In the genomic region with DNA sequence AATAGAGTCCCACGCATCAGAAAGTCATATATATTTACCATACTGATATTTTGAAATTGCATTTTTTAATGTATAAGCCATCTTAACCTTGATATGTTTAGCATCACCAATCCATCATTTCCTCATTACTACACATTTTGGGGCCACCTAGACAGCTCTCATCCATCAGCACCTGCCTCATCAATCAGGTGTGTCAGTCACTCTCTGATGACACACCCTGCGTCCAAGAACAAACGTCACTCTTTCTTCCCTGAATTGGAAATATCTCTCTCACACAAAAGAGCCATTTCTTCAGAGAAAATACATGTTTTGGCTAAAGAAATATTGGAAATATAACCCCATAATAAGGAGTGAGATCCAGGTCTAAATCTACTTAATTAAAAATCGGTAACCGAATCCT, we compare ENCODE assay signal across 24 cellular contexts. TPM values are rescaled to one million over a fixed set of nuclear protein-coding genes. Genes with fewer than 3 reads are reported as not detected.
DNase-seq lines count a peak whose midpoint lies in the region; ATAC-seq, FAIRE-seq and TF ChIP-seq lines count a peak whose summit lies in the region.
"Had no signal": no experiment of that assay in that cellular context is flagged by ENCODE, and none has a peak within 500 bp of the region (broad histone marks: within the 10 kb centered on the region; RNA-seq: fewer than 3 reads in every experiment).

No MANE protein-coding gene starts in this region.

- no peaks in the 10 kb centered on the region for H3K36me3 ChIP-seq in H1 (ENCODE audit: control insufficient read depth in 2 of 4, insufficient read depth in 4 of 4, low read length in 3 of 4)
- H3K36me3 ChIP-seq in neural progenitor cell, result no peaks in the 10 kb centered on the region
- H3K36me3 ChIP-seq: HAP-1 had no signal

- no peaks in the 10 kb centered on the region for H3K27me3 Mint-ChIP-seq in HFFc6 (ENCODE audit: insufficient read depth)
- H3K27me3 Mint-ChIP-seq in neural progenitor cell (ENCODE audit: insufficient read depth, low read depth), result peaks cover 5% of the 10 kb centered on the region
- H3K27me3 Mint-ChIP-seq: activated naive CD8-positive, alpha-beta T cell treated with anti-CD3 and anti-CD28 coated beads, Interleukin-2, amount 50 U/mL, for 24 hours; CD8-positive, alpha-beta memory T cell; stimulated activated memory B cell treated with anti-CD40 and anti-IgM and Interleukin-4, amounts not matched to agents 10 μg/mL and 1 μg/mL and 100 μg/mL, for 72 hours had no signal

- H2BK15ac ChIP-seq in H1 (ENCODE audit: low read length), result no peak overlapping the region

- H3K27ac Mint-ChIP-seq in HFFc6 (peak overlapping the region; percentile 50; the same call in 1 of the 2 replicates), neural progenitor cell (peak overlapping the region; percentile 59)
- H3K27ac Mint-ChIP-seq: activated CD8-positive, alpha-beta memory T cell treated with anti-CD3 and anti-CD28 coated beads, Interleukin-2, amount 10 ng/mL, durations not matched to agents 7 days and 5 days; activated naive CD8-positive, alpha-beta T cell treated with anti-CD3 and anti-CD28 coated beads, Interleukin-2, amount 50 U/mL, for 24 hours; CD8-positive, alpha-beta memory T cell; IgD-negative memory B cell; stimulated activated memory B cell treated with anti-CD40 and anti-IgM and Interleukin-4, amounts not matched to agents 10 μg/mL and 1 μg/mL and 100 μg/mL, for 72 hours; T-helper 1 cell treated with Interleukin-12 subunit alpha and Interleukin-12 subunit beta and Interleukin-4 antibody, amounts not matched to agents 30 μg/mL and 1 μg/mL, for 36 hours had no signal

- no peaks in the 10 kb centered on the region for H3K79me1 ChIP-seq in H1 (ENCODE audit: low read depth, low read length)

- no peak overlapping the region for H2BK120ac ChIP-seq in H1 (replicated peaks; ENCODE audit: low read depth, low read length)

- CTCF ChIA-PET in H1 (lab: Charles Lee; ENCODE audit: partially characterized antibody), result interaction anchor here (0.7 to 3.4 kb wide), 9 partner anchors 13 to 520 kb away, joined by 3 to 9 read pairs (median 3); no protein-coding TSS in a partner anchor

- H3K27me3 ChIP-seq in H1 (replicated peaks in 1 of 4; ENCODE audit: control insufficient read depth in 3 of 4, extremely low read depth in 1 of 4, insufficient read depth in 3 of 4, low read length in 3 of 4) (no peaks in the 10 kb centered on the region), neural progenitor cell (no peaks in the 10 kb centered on the region)

- no peak overlapping the region for H3K18ac ChIP-seq in H1 (ENCODE audit: extremely low read depth, low read length)

- no peak for TF ChIP-seq POLR2A in H1 (IDR thresholded peaks at IDR 0.05; ENCODE audit: control extremely low read depth in 1 of 2, low read depth in 2 of 2, low read length in 2 of 2)

- H3K36me3 Mint-ChIP-seq in HFFc6 (ENCODE audit: low read depth), result no peaks in the 10 kb centered on the region
- no peaks in the 10 kb centered on the region for H3K36me3 Mint-ChIP-seq in neural progenitor cell
- H3K36me3 Mint-ChIP-seq: activated CD8-positive, alpha-beta memory T cell treated with anti-CD3 and anti-CD28 coated beads, Interleukin-2, amount 10 ng/mL, durations not matched to agents 7 days and 5 days; IgD-negative memory B cell; stimulated activated memory B cell treated with anti-CD40 and anti-IgM and Interleukin-4, amounts not matched to agents 10 μg/mL and 1 μg/mL and 100 μg/mL, for 72 hours had no signal

- H4K8ac ChIP-seq in H1 (ENCODE audit: extremely low read depth, insufficient read depth, low read length), result no peak overlapping the region

- no peak overlapping the region for H3K4me3 ChIP-seq in H1 (ENCODE audit: extremely low read depth in 1 of 4, insufficient read depth in 2 of 4, low read depth in 3 of 4, low read length in 4 of 4)
- no peak overlapping the region for H3K4me3 ChIP-seq in neural progenitor cell
- H3K4me3 ChIP-seq: HAP-1 had no signal

- TF ChIP-seq CTCF in HFFc6 (IDR thresholded peaks at IDR 0.05) (no peak), H1 (IDR thresholded peaks at IDR 0.05; ENCODE audit: control extremely low read depth in 1 of 3, insufficient read depth in 1 of 3, low read depth in 1 of 3, low read length in 3 of 3) (no peak), neural progenitor cell (IDR thresholded peaks at IDR 0.05) (no peak)

- peaks cover 0 to 3% (median 0%) of the 10 kb centered on the region in 4 experiments; a peak in 2 of 7 replicates for H3K4me1 ChIP-seq in H1 (replicated peaks in 1 of 4; ENCODE audit: control insufficient read depth in 3 of 4, insufficient read depth in 4 of 4, low read length in 3 of 4)
- H3K4me1 ChIP-seq in neural progenitor cell, result no peaks in the 10 kb centered on the region

- DNase-seq in HFFc6 (no peak), H1 (ENCODE audit: low read depth in 1 of 2, low spot score in 2 of 2) (no peak), neural progenitor cell (ENCODE audit: low spot score) (no peak), NCI-H146 (lab: John Stamatoyannopoulos, UW) (no peak), caudate nucleus (lab: John Stamatoyannopoulos, UW) (no peak)
- DNase-seq in activated naive CD4-positive, alpha-beta T cell treated with Interleukin-2 at 50 U/mL for 16 hours, result no peak
- DNase-seq in effector CD8-positive, alpha-beta T cell (lab: John Stamatoyannopoulos, UW), result no peak
- DNase-seq: activated CD8-positive, alpha-beta memory T cell treated with anti-CD3 and anti-CD28 coated beads, Interleukin-2, amount 10 ng/mL, durations not matched to agents 7 days and 5 days; activated gamma-delta T cell treated with Interleukin-2 at 50 U/mL for 16 hours; activated naive CD8-positive, alpha-beta T cell treated with anti-CD3 and anti-CD28 coated beads, Interleukin-2, amount 50 U/mL, for 24 hours; activated T-cell treated with anti-CD3 and anti-CD28 coated beads, Interleukin-2, amount 50 U/mL, for 48 hours; CD8-positive, alpha-beta memory T cell; DMS 273 treated with DMSO at 0.1 percent for 48 hours; NCI-H1930; NCI-H2171 treated with DMSO at 0.1 percent for 48 hours; NCI-H510A; RPMI8226; trophoblast cell had no signal

- H3K56ac ChIP-seq in H1 (replicated peaks; ENCODE audit: insufficient read length, low read depth, low read length), result no peak overlapping the region

- H2BK12ac ChIP-seq in H1 (ENCODE audit: low read depth, low read length), result no peak overlapping the region

- no peak overlapping the region for H3K4me3 Mint-ChIP-seq in HFFc6
- no peak overlapping the region for H3K4me3 Mint-ChIP-seq in neural progenitor cell
- H3K4me3 Mint-ChIP-seq: activated CD8-positive, alpha-beta memory T cell treated with anti-CD3 and anti-CD28 coated beads, Interleukin-2, amount 10 ng/mL, durations not matched to agents 7 days and 5 days; activated naive CD8-positive, alpha-beta T cell treated with anti-CD3 and anti-CD28 coated beads, Interleukin-2, amount 50 U/mL, for 24 hours; CD8-positive, alpha-beta memory T cell; IgD-negative memory B cell; stimulated activated memory B cell treated with anti-CD40 and anti-IgM and Interleukin-4, amounts not matched to agents 10 μg/mL and 1 μg/mL and 100 μg/mL, for 72 hours; T-helper 1 cell treated with Interleukin-12 subunit alpha and Interleukin-12 subunit beta and Interleukin-4 antibody, amounts not matched to agents 30 μg/mL and 1 μg/mL, for 36 hours had no signal

- no peak for TF ChIP-seq RAD21 in H1 (IDR thresholded peaks at IDR 0.05 in 1 of 2, conservative IDR thresholded peaks at IDR 0.05 in 1 of 2; ENCODE audit: low read depth in 2 of 2, low read length in 2 of 2)

- no peak overlapping the region for H2AK5ac ChIP-seq in H1 (ENCODE audit: low read depth, low read length)

- H3K4me2 ChIP-seq in H1 (ENCODE audit: insufficient read depth in 1 of 2, low read depth in 2 of 2, low read length in 2 of 2) (no peak overlapping the region), neural progenitor cell (no peak overlapping the region)

- H3K4ac ChIP-seq in H1 (replicated peaks; ENCODE audit: insufficient read length, low read depth, low read length), result no peak overlapping the region

- H3K9me3 Mint-ChIP-seq in HFFc6, result no peaks in the 10 kb centered on the region
- no peaks in the 10 kb centered on the region for H3K9me3 Mint-ChIP-seq in neural progenitor cell
- H3K9me3 Mint-ChIP-seq: activated naive CD8-positive, alpha-beta T cell treated with anti-CD3 and anti-CD28 coated beads, Interleukin-2, amount 50 U/mL, for 24 hours; T-helper 1 cell treated with Interleukin-12 subunit alpha and Interleukin-12 subunit beta and Interleukin-4 antibody, amounts not matched to agents 30 μg/mL and 1 μg/mL, for 36 hours had no signal

- H4K91ac ChIP-seq in H1 (replicated peaks; ENCODE audit: insufficient read length, low read length), result peak overlapping the region; percentile 76

- no peak overlapping the region for H4K5ac ChIP-seq in H1 (ENCODE audit: insufficient read length, low read depth, low read length)

- no peak overlapping the region for H2AFZ ChIP-seq in H1 (ENCODE audit: low read length)
- no peak overlapping the region for H2AFZ ChIP-seq in neural progenitor cell (replicated peaks)

- H2BK20ac ChIP-seq in H1 (ENCODE audit: low read length), result no peak overlapping the region

- H3K23ac ChIP-seq in H1 (ENCODE audit: insufficient read length), result no peak overlapping the region

- H3F3A ChIP-seq in neural progenitor cell (ENCODE audit: low read depth), result no peaks in the 10 kb centered on the region

- POLR2A ChIA-PET in H1 (lab: Charles Lee; ENCODE audit: partially characterized antibody), result no interaction called here

- H3K27ac ChIP-seq in H1 (ENCODE audit: low read depth, low read length), result no peak overlapping the region
- no peak overlapping the region for H3K27ac ChIP-seq in neural progenitor cell
- H3K27ac ChIP-seq in caudate nucleus (ENCODE audit: low read depth, low read length), result no peak overlapping the region

- H4K20me1 ChIP-seq in H1 (replicated peaks in 1 of 2; ENCODE audit: control insufficient read depth in 1 of 2, insufficient read depth in 2 of 2, low read length in 2 of 2) (no peaks in the 10 kb centered on the region), neural progenitor cell (ENCODE audit: low read depth) (no peaks in the 10 kb centered on the region)

- 81% methylated on average over 5 of the region's 5 CpGs; no CpG with 5 or more reads in 1 of the 2 experiments for whole genome bisulfite sequencing in H1 (ENCODE audit: extremely low coverage in 1 of 2, insufficient coverage in 1 of 2, insufficient read length in 1 of 2, insufficient replicate concordance in 2 of 2, low coverage in 1 of 2, low lambda C conversion rate in 2 of 2, missing lambda C conversion rate in 1 of 2), 2 experiments

- H3K9me3 ChIP-seq in H1 (ENCODE audit: insufficient read depth in 2 of 2, low read depth in 1 of 2, low read length in 1 of 2) (no peaks in the 10 kb centered on the region), neural progenitor cell (ENCODE audit: low read depth) (no peaks in the 10 kb centered on the region)
- H3K9me3 ChIP-seq: HAP-1 had no signal

- TF ChIP-seq EP300 in H1 (IDR thresholded peaks at IDR 0.05; ENCODE audit: borderline replicate concordance in 1 of 2, low read depth in 2 of 2, low read length in 2 of 2), result no peak

- no peak overlapping the region for H3K9ac ChIP-seq in H1 (replicated peaks in 1 of 4; ENCODE audit: extremely low read depth in 1 of 4, low read depth in 3 of 4, low read length in 3 of 4)
- H3K9ac ChIP-seq in neural progenitor cell, result no peak overlapping the region

- H3K14ac ChIP-seq in H1 (ENCODE audit: insufficient read length), result no peak overlapping the region

- no peak overlapping the region for H2BK5ac ChIP-seq in H1 (ENCODE audit: low read depth, low read length)

- peak; percentile 21; the same call in 2 of the 3 replicates for ATAC-seq in SK-N-SH treated with all-trans-retinoic acid at 6 μM for 48 hours
- ATAC-seq: activated CD8-positive, alpha-beta memory T cell treated with anti-CD3 and anti-CD28 coated beads, Interleukin-2, amount 10 ng/mL, durations not matched to agents 7 days and 5 days; activated naive CD8-positive, alpha-beta T cell treated with anti-CD3 and anti-CD28 coated beads, Interleukin-2, amount 50 U/mL, for 24 hours; stimulated activated memory B cell treated with anti-CD40 and anti-IgM and Interleukin-4, amounts not matched to agents 10 μg/mL and 1 μg/mL and 100 μg/mL, for 72 hours had no signal

- H3K79me2 ChIP-seq in H1 (ENCODE audit: control insufficient read depth in 1 of 2, insufficient read depth in 2 of 2, low read length in 2 of 2) (no peaks in the 10 kb centered on the region), neural progenitor cell (ENCODE audit: low read depth) (no peaks in the 10 kb centered on the region)

- H3K4me1 Mint-ChIP-seq in HFFc6 (ENCODE audit: low read depth) (peaks cover 47% of the 10 kb centered on the region), neural progenitor cell (peaks cover 35% of the 10 kb centered on the region)
- H3K4me1 Mint-ChIP-seq: activated CD8-positive, alpha-beta memory T cell treated with anti-CD3 and anti-CD28 coated beads, Interleukin-2, amount 10 ng/mL, durations not matched to agents 7 days and 5 days; activated naive CD8-positive, alpha-beta T cell treated with anti-CD3 and anti-CD28 coated beads, Interleukin-2, amount 50 U/mL, for 24 hours; CD8-positive, alpha-beta memory T cell; stimulated activated memory B cell treated with anti-CD40 and anti-IgM and Interleukin-4, amounts not matched to agents 10 μg/mL and 1 μg/mL and 100 μg/mL, for 72 hours had no signal

- no peak for FAIRE-seq in H1 (lab: Jason Lieb, UNC)
- FAIRE-seq: GM12891 had no signal

- no peaks in the 10 kb centered on the region; the same call in 1 of the 2 replicates for H3K23me2 ChIP-seq in H1 (ENCODE audit: low read depth, low read length)

RNA-seq across cellular contexts. Expression of gene RSU1, which starts 38.9 kb away (rescaled TPM):
- total RNA-seq in HFFc6 (2021; fragmentation: NEBNext Ultra II Directional; extraction: Animal tissue kit (Norgen Biotek cat#: 25700)), result 100 to 1,000 TPM; 182 to 239 (median 205) TPM
- total RNA-seq in H1 (2021; fragmentation: NEBNext Ultra II Directional; extraction: Animal tissue kit (Norgen Biotek cat#: 25700)), result 62.5 and 68.2 TPM in 2 replicates
- polyA plus RNA-seq in H1 (2011; rRNA removed), result 36.1 and 50.0 TPM in 2 replicates
- polyA plus RNA-seq in H1 (2011; cell fraction: cytosol; rRNA removed), result 55.2 TPM
- 60.2 TPM for polyA plus RNA-seq in H1 (2011; cell fraction: nucleus; rRNA removed)
- polyA plus RNA-seq in H1 (2012, experiment 1 of 2), result 45.1 to 51.3 TPM (median 48.4 TPM) in 4 replicates
- 29.3 TPM for polyA plus RNA-seq in H1 (2012, experiment 2 of 2)
- polyA plus RNA-seq in H1 (2013, experiment 1 of 2), result 74.4 TPM
- 73.2 TPM for polyA plus RNA-seq in H1 (2013, experiment 2 of 2)
- polyA minus RNA-seq in H1 (2011; rRNA and poly(A)+ RNA removed), result 50.4 and 62.6 TPM in 2 replicates
- polyA minus RNA-seq in H1 (2011; cell fraction: cytosol; rRNA and poly(A)+ RNA removed), result 26.8 TPM
- 61.5 TPM for polyA minus RNA-seq in H1 (2011; cell fraction: nucleus; rRNA and poly(A)+ RNA removed)
- 9.6 and 18.5 TPM in 2 replicates for total RNA-seq in neural progenitor cell (ENCODE audit: low replicate concordance)
